8 cellular contexts compared by ENCODE assay signal in the genomic region with DNA sequence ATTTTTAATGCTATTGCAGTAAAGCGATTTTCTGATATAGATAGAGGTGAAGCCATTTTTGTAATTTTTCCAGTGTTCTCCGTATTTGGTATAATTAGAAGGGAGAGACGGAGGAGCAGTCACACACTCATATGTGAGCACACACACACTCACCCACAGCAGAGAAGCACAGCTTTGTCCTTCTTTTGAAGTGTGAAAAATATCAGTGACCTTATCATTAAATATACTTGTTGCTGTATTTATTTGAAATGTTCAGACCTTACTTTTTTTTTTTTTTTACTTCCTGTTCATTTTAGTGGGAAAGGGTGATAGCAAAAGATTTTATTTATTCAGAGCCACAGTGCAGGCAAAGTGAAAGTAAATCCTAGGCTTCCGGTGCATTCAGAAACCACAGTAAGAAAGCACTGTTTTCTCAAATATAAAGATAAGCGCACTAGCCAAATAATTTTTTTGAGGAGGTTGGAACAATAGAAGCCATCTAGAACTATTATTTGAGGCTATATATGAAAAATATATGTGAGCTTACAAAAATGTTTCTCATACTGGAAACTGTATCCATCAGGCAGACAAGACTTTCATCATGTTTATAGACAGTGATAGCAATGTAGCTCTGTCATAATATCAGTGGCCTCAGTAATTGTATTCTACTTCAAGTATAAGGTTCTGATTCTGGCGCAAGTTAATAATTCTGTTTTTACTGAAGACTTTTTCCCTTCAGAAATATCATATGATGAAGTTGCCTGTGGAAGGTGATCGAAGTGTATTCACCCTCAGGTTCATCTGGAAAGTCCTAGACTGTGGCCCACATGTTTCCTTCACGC. TPM values are rescaled to one million over a fixed set of nuclear protein-coding genes. Genes with fewer than 3 reads are reported as not detected.
A peak's percentile ranks its signal among the peaks of the same experiment; 100 is the strongest.
DNase-seq lines count a peak whose midpoint lies in the region; ATAC-seq, FAIRE-seq and TF ChIP-seq lines count a peak whose summit lies in the region.

No MANE protein-coding gene starts in this region.

- H3K4me1 ChIP-seq in ACC112 (ENCODE audit: control insufficient read depth, insufficient read depth, low read length, unreplicated experiment) (peaks cover 28% of the 10 kb centered on the region), neutrophil (ENCODE audit: control insufficient read depth in 1 of 2, insufficient read depth in 1 of 2, low read depth in 1 of 2, low read length in 1 of 2) (peaks cover 26 to 29% of the 10 kb centered on the region in 2 experiments)

- peak overlapping the region; percentile 93 for H2AFZ ChIP-seq in ACC112 (ENCODE audit: low read length, unreplicated experiment)

- peak overlapping the region; percentile 79 for H3K27ac ChIP-seq in ACC112 (ENCODE audit: low read depth, low read length)
- H3K27ac ChIP-seq in neutrophil, result peak overlapping the region; percentile 73

- peak; percentile 45 for ATAC-seq in HG03280 (IDR thresholded peaks at IDR 0.05; ENCODE audit: unreplicated experiment)
- ATAC-seq in SK-N-SH treated with all-trans-retinoic acid at 6 μM for 48 hours, result peak; percentile 68

- H3K9me3 ChIP-seq in neutrophil, result no peaks in the 10 kb centered on the region

- no peak for DNase-seq in GM12892 (ENCODE audit: insufficient read length)
- peak; percentile 18 to 24 for DNase-seq in erythroblast (lab: John Stamatoyannopoulos, UW)
- DNase-seq in NK-92 (lab: John Stamatoyannopoulos, UW; ENCODE audit: unreplicated experiment), result no peak
- no peak for DNase-seq in NCI-H226

- H3K27me3 ChIP-seq in ACC112 (ENCODE audit: insufficient read depth, low read length) (no peaks in the 10 kb centered on the region), neutrophil (no peaks in the 10 kb centered on the region)

- H3K4me3 ChIP-seq in ACC112 (ENCODE audit: low read depth, low read length), result peak overlapping the region; percentile 76
- peak overlapping the region; percentile 35 to 61 for H3K4me3 ChIP-seq in neutrophil (ENCODE audit: low read depth in 1 of 2, low read length in 1 of 2)

- no peak for TF ChIP-seq POLR2A in GM12892 (IDR thresholded peaks at IDR 0.05; ENCODE audit: low read depth, low read length)
- no peak for TF ChIP-seq POLR2A in erythroblast (IDR thresholded peaks at IDR 0.05; ENCODE audit: low read length)

- H3K36me3 ChIP-seq in ACC112 (ENCODE audit: insufficient read depth, low read length) (no peaks in the 10 kb centered on the region), neutrophil (no peaks in the 10 kb centered on the region)

- peak; percentile 5 for FAIRE-seq in GM12892 (lab: Jason Lieb, UNC)

- H3K79me2 ChIP-seq in ACC112 (ENCODE audit: control insufficient read depth, insufficient read depth, low read length, unreplicated experiment), result peaks cover 27% of the 10 kb centered on the region

- no peak for TF ChIP-seq CTCF in neutrophil (IDR thresholded peaks at IDR 0.05)

TF ChIP-seq in SK-N-SH treated with all-trans-retinoic acid at 6 μM for 48 hours, 23 proteins besides CTCF, POLR2A, EP300 and RAD21:
- TF ChIP-seq ZNF565 (CRISPR knock-in tag; conservative IDR thresholded peaks at IDR 0.05; ENCODE audit: low read depth) (no peak), ZNF70 (CRISPR knock-in tag; IDR thresholded peaks at IDR 0.05) (no peak), ZFP30 (CRISPR knock-in tag; IDR thresholded peaks at IDR 0.05) (no peak), TCF4 (CRISPR knock-in tag; IDR thresholded peaks at IDR 0.05; ENCODE audit: borderline replicate concordance) (no peak), GLIS3 (CRISPR knock-in tag; IDR thresholded peaks at IDR 0.05) (no peak), PPARA (CRISPR knock-in tag; IDR thresholded peaks at IDR 0.05; ENCODE audit: borderline replicate concordance) (no peak), CSDC2 (CRISPR knock-in tag; IDR thresholded peaks at IDR 0.05) (no peak), ISL1 (CRISPR knock-in tag; IDR thresholded peaks at IDR 0.05) (no peak), TOX (CRISPR knock-in tag; IDR thresholded peaks at IDR 0.05; ENCODE audit: borderline replicate concordance) (no peak), ESRRG (CRISPR knock-in tag; IDR thresholded peaks at IDR 0.05) (no peak), BACH2 (CRISPR knock-in tag; IDR thresholded peaks at IDR 0.05; ENCODE audit: borderline replicate concordance) (no peak), OSR1 (CRISPR knock-in tag; IDR thresholded peaks at IDR 0.05) (no peak), SNAI2 (CRISPR knock-in tag; IDR thresholded peaks at IDR 0.05) (no peak), ZFP3 (CRISPR knock-in tag; IDR thresholded peaks at IDR 0.05) (no peak)
- TF ChIP-seq, protein P1, sequence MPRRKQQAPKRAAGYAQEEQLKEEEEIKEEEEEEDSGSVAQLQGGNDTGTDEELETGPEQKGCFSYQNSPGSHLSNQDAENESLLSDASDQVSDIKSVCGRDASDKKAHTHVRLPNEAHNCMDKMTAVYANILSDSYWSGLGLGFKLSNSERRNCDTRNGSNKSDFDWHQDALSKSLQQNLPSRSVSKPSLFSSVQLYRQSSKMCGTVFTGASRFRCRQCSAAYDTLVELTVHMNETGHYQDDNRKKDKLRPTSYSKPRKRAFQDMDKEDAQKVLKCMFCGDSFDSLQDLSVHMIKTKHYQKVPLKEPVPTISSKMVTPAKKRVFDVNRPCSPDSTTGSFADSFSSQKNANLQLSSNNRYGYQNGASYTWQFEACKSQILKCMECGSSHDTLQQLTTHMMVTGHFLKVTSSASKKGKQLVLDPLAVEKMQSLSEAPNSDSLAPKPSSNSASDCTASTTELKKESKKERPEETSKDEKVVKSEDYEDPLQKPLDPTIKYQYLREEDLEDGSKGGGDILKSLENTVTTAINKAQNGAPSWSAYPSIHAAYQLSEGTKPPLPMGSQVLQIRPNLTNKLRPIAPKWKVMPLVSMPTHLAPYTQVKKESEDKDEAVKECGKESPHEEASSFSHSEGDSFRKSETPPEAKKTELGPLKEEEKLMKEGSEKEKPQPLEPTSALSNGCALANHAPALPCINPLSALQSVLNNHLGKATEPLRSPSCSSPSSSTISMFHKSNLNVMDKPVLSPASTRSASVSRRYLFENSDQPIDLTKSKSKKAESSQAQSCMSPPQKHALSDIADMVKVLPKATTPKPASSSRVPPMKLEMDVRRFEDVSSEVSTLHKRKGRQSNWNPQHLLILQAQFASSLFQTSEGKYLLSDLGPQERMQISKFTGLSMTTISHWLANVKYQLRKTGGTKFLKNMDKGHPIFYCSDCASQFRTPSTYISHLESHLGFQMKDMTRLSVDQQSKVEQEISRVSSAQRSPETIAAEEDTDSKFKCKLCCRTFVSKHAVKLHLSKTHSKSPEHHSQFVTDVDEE (CRISPR knock-in tag; IDR thresholded peaks at IDR 0.05), result no peak
- TF ChIP-seq, protein P2, sequence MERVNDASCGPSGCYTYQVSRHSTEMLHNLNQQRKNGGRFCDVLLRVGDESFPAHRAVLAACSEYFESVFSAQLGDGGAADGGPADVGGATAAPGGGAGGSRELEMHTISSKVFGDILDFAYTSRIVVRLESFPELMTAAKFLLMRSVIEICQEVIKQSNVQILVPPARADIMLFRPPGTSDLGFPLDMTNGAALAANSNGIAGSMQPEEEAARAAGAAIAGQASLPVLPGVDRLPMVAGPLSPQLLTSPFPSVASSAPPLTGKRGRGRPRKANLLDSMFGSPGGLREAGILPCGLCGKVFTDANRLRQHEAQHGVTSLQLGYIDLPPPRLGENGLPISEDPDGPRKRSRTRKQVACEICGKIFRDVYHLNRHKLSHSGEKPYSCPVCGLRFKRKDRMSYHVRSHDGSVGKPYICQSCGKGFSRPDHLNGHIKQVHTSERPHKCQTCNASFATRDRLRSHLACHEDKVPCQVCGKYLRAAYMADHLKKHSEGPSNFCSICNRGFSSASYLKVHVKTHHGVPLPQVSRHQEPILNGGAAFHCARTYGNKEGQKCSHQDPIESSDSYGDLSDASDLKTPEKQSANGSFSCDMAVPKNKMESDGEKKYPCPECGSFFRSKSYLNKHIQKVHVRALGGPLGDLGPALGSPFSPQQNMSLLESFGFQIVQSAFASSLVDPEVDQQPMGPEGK (CRISPR knock-in tag; IDR thresholded peaks at IDR 0.05; ENCODE audit: borderline replicate concordance), result no peak
- TF ChIP-seq, protein P3, sequence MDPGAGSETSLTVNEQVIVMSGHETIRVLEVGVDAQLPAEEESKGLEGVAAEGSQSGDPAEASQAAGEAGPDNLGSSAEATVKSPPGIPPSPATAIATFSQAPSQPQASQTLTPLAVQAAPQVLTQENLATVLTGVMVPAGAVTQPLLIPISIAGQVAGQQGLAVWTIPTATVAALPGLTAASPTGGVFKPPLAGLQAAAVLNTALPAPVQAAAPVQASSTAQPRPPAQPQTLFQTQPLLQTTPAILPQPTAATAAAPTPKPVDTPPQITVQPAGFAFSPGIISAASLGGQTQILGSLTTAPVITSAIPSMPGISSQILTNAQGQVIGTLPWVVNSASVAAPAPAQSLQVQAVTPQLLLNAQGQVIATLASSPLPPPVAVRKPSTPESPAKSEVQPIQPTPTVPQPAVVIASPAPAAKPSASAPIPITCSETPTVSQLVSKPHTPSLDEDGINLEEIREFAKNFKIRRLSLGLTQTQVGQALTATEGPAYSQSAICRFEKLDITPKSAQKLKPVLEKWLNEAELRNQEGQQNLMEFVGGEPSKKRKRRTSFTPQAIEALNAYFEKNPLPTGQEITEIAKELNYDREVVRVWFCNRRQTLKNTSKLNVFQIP (CRISPR knock-in tag; IDR thresholded peaks at IDR 0.05; ENCODE audit: borderline replicate concordance, low read depth), result no peak
- TF ChIP-seq, protein P4, sequence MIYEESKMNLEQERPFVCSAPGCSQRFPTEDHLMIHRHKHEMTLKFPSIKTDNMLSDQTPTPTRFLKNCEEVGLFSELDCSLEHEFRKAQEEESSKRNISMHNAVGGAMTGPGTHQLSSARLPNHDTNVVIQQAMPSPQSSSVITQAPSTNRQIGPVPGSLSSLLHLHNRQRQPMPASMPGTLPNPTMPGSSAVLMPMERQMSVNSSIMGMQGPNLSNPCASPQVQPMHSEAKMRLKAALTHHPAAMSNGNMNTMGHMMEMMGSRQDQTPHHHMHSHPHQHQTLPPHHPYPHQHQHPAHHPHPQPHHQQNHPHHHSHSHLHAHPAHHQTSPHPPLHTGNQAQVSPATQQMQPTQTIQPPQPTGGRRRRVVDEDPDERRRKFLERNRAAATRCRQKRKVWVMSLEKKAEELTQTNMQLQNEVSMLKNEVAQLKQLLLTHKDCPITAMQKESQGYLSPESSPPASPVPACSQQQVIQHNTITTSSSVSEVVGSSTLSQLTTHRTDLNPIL (CRISPR knock-in tag; IDR thresholded peaks at IDR 0.05; ENCODE audit: low read depth), result no peak

RNA-seq across cellular contexts. Expression of a gene that starts 37.2 kb away (rescaled TPM):
- polyA plus RNA-seq in GM12892 (2012; ENCODE audit: missing spikeins), result 4.5 TPM

RNA-seq across cellular contexts. Expression of a gene that starts 38.9 kb away (rescaled TPM):
- polyA plus RNA-seq in GM12892 (2012; ENCODE audit: missing spikeins), result 29.4 TPM

Comparison
In these comparisons a context has a peak if more than half of its experiments do, and no peak if none do; other contexts are left out.
1. DNase-seq: peak in erythroblast (2 of 2); none in GM12892 (single experiment), NK-92 (single experiment) and NCI-H226 (single experiment).